In the genomic region with DNA sequence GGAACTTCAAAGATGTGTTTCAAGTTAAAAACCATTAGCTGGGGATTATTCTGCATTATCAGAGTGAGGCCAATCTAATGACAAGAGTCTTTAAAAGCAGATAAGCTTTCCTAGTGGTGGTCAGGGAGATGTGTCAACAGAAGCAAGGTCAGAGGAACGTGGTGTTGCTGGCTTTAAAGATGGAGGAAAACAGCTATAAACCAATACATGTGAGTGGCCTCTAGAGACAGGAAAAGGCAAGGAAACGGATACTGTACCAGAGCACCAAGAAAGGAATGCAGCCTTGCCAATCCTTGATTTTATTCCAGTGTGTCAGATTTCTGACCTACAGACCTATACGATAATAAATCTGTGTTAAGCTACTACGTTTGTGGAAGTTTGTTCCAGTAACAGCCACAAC, we compare ENCODE assay signal across 25 cellular contexts.
DNase-seq lines count a peak whose midpoint lies in the region; ATAC-seq, FAIRE-seq and TF ChIP-seq lines count a peak whose summit lies in the region.
"Had no signal": no experiment of that assay in that cellular context is flagged by ENCODE, and none has a peak within 500 bp of the region (broad histone marks: within the 10 kb centered on the region; RNA-seq: fewer than 3 reads in every experiment).

No MANE protein-coding gene starts in this region.

- no peak for TF ChIP-seq POLR2A in H1 (IDR thresholded peaks at IDR 0.05; ENCODE audit: control extremely low read depth in 1 of 2, low read depth in 2 of 2, low read length in 2 of 2)

- H3K27ac Mint-ChIP-seq in T-cell = no peak overlapping the region
- H3K27ac Mint-ChIP-seq: activated CD4-positive, alpha-beta T cell treated with anti-CD3 and anti-CD28 coated beads, Interleukin-2, amount 10 ng/mL, durations not matched to agents 7 days and 5 days; activated naive CD8-positive, alpha-beta T cell treated with anti-CD3 and anti-CD28 coated beads, Interleukin-2, amount 50 U/mL, for 24 hours; nephron progenitor cell; T-helper 1 cell treated with Interleukin-12 subunit alpha and Interleukin-12 subunit beta and Interleukin-4 antibody, amounts not matched to agents 30 μg/mL and 1 μg/mL, for 36 hours had no signal

- H2AFZ ChIP-seq in SU-DHL-6 (ENCODE audit: low read depth, low read length, severe bottlenecking) (peak overlapping the region; percentile 54), H1 (ENCODE audit: low read length) (peak overlapping the region; percentile 58; the same call in 1 of the 2 replicates), neuronal stem cell (ENCODE audit: low read length) (peak overlapping the region; percentile 27), trophoblast cell (ENCODE audit: insufficient read depth, low read length, poor library complexity) (no peak overlapping the region)

- H3K9me2 ChIP-seq in SU-DHL-6 (replicated peaks; ENCODE audit: insufficient read depth, low read length) = no peaks in the 10 kb centered on the region

- H3F3A ChIP-seq in SU-DHL-6 (ENCODE audit: insufficient read depth) = no peaks in the 10 kb centered on the region

- H3K27me3 ChIP-seq in SU-DHL-6 (ENCODE audit: low read length) = no peaks in the 10 kb centered on the region
- no peaks in the 10 kb centered on the region for H3K27me3 ChIP-seq in H1 (replicated peaks in 1 of 4; ENCODE audit: control insufficient read depth in 3 of 4, extremely low read depth in 1 of 4, insufficient read depth in 3 of 4, low read length in 3 of 4)
- H3K27me3 ChIP-seq in neuronal stem cell (ENCODE audit: control insufficient read depth in 3 of 3, insufficient read depth in 3 of 3, low read depth in 1 of 3, low read length in 3 of 3) = no peaks in the 10 kb centered on the region
- no peaks in the 10 kb centered on the region for H3K27me3 ChIP-seq in trophoblast cell (ENCODE audit: insufficient read depth, low read length)
- H3K27me3 ChIP-seq: BLaER1 treated with 17β-estradiol and CSF1 and Interleukin-3, amounts not matched to agents 10 nM and 100 nM; ovary; transverse colon had no signal

- H3K23ac ChIP-seq in H1 (ENCODE audit: insufficient read length) (no peak overlapping the region), neuronal stem cell (ENCODE audit: low read depth, low read length, poor library complexity) (no peak overlapping the region), trophoblast cell (ENCODE audit: low read length) (no peak overlapping the region)

- H4K12ac ChIP-seq in trophoblast cell (ENCODE audit: low read depth, low read length) = no peak overlapping the region

- no peaks in the 10 kb centered on the region for H4K20me1 ChIP-seq in SU-DHL-6 (ENCODE audit: low read depth, low read length)
- H4K20me1 ChIP-seq in H1 (replicated peaks in 1 of 2; ENCODE audit: control insufficient read depth in 1 of 2, insufficient read depth in 2 of 2, low read length in 2 of 2) = no peaks in the 10 kb centered on the region
- H4K20me1 ChIP-seq: BLaER1 treated with 17β-estradiol and CSF1 and Interleukin-3, amounts not matched to agents 10 nM and 100 nM had no signal

- POLR2A ChIA-PET in H1 (lab: Charles Lee; ENCODE audit: partially characterized antibody) = no interaction called here
- POLR2A ChIA-PET in T-cell (lab: Charles Lee) = no interaction called here

- WGBS in H1 (ENCODE audit: extremely low coverage in 1 of 2, insufficient coverage in 1 of 2, insufficient read length in 1 of 2, insufficient replicate concordance in 2 of 2, low coverage in 1 of 2, low lambda C conversion rate in 2 of 2, missing lambda C conversion rate in 1 of 2), 2 experiments = 89% methylated on average over 4 of the region's 4 CpGs; no CpG with 5 or more reads in 1 of the 2 experiments
- no CpG with 5 or more reads among the region's 4 CpGs for WGBS in neuronal stem cell (ENCODE audit: extremely low coverage in 2 of 2, insufficient read length in 2 of 2, insufficient replicate concordance in 1 of 2), 2 donors
- no CpG with 5 or more reads among the region's 4 CpGs for WGBS in trophoblast cell (ENCODE audit: extremely low coverage, insufficient coverage, insufficient read length)

- CTCF ChIA-PET in H1 (lab: Charles Lee; ENCODE audit: partially characterized antibody) (no interaction called here), T-cell (lab: Charles Lee) (no interaction called here)

- H3K4me1 Mint-ChIP-seq in T-cell = no peaks in the 10 kb centered on the region
- H3K4me1 Mint-ChIP-seq: activated CD4-positive, alpha-beta T cell treated with anti-CD3 and anti-CD28 coated beads, Interleukin-2, amount 10 ng/mL, durations not matched to agents 7 days and 5 days; activated naive CD8-positive, alpha-beta T cell treated with anti-CD3 and anti-CD28 coated beads, Interleukin-2, amount 50 U/mL, for 24 hours; nephron progenitor cell had no signal

- 0 out of 4 replicates have a peak, but pooled peaks of 1 of the 2 experiments have one; percentile 16 for TF ChIP-seq RAD21 in H1 (IDR thresholded peaks at IDR 0.05 in 1 of 2, conservative IDR thresholded peaks at IDR 0.05 in 1 of 2; ENCODE audit: low read depth in 2 of 2, low read length in 2 of 2)

- H3K27me3 Mint-ChIP-seq in T-cell = no peaks in the 10 kb centered on the region
- H3K27me3 Mint-ChIP-seq: activated CD4-positive, alpha-beta T cell treated with anti-CD3 and anti-CD28 coated beads, Interleukin-2, amount 10 ng/mL, durations not matched to agents 7 days and 5 days; activated naive CD8-positive, alpha-beta T cell treated with anti-CD3 and anti-CD28 coated beads, Interleukin-2, amount 50 U/mL, for 24 hours had no signal

- H3K27ac ChIP-seq in SU-DHL-6 (ENCODE audit: low read depth, low read length) (no peak overlapping the region), H1 (ENCODE audit: low read depth, low read length) (no peak overlapping the region), neuronal stem cell (replicated peaks; ENCODE audit: low read length) (no peak overlapping the region), trophoblast cell (ENCODE audit: low read depth, low read length) (no peak overlapping the region)
- H3K27ac ChIP-seq: BLaER1 treated with 17β-estradiol and CSF1 and Interleukin-3, amounts not matched to agents 10 nM and 100 nM; epithelial cell of prostate; KMS-11; ovary; transverse colon had no signal

- H3K79me1 ChIP-seq in H1 (ENCODE audit: low read depth, low read length) = no peaks in the 10 kb centered on the region
- no peaks in the 10 kb centered on the region for H3K79me1 ChIP-seq in neuronal stem cell (ENCODE audit: low read depth, low read length)
- H3K79me1 ChIP-seq in trophoblast cell (ENCODE audit: low read length) = no peaks in the 10 kb centered on the region

- no peak overlapping the region for H3K4me2 ChIP-seq in SU-DHL-6 (ENCODE audit: low read depth, low read length, poor library complexity, severe bottlenecking)
- no peak overlapping the region for H3K4me2 ChIP-seq in H1 (ENCODE audit: insufficient read depth in 1 of 2, low read depth in 2 of 2, low read length in 2 of 2)
- H3K4me2 ChIP-seq in neuronal stem cell (ENCODE audit: insufficient read depth, low read length, poor library complexity, severe bottlenecking) = no peak overlapping the region
- no peak overlapping the region for H3K4me2 ChIP-seq in trophoblast cell (ENCODE audit: low read length)
- H3K4me2 ChIP-seq: BLaER1 treated with 17β-estradiol and CSF1 and Interleukin-3, amounts not matched to agents 10 nM and 100 nM; KMS-11 had no signal

- H2BK20ac ChIP-seq in H1 (ENCODE audit: low read length) = no peak overlapping the region

- no peak overlapping the region for H4K5ac ChIP-seq in H1 (ENCODE audit: insufficient read length, low read depth, low read length)

- H3K9me3 ChIP-seq in SU-DHL-6 (ENCODE audit: insufficient read depth, low read length) (no peaks in the 10 kb centered on the region), H1 (ENCODE audit: insufficient read depth in 2 of 2, low read depth in 1 of 2, low read length in 1 of 2) (peaks cover 0 to 3% of the 10 kb centered on the region in 2 experiments; a peak in 1 of 4 replicates), neuronal stem cell (replicated peaks in 1 of 2; ENCODE audit: control insufficient read depth in 2 of 2, insufficient read depth in 1 of 2, low read depth in 1 of 2, low read length in 2 of 2) (peaks cover 0 to 4% of the 10 kb centered on the region in 2 donors), trophoblast cell (ENCODE audit: insufficient read depth, low read depth, low read length) (no peaks in the 10 kb centered on the region)
- H3K9me3 ChIP-seq: ovary, transverse colon had no signal

- no peak overlapping the region for H4K8ac ChIP-seq in H1 (ENCODE audit: extremely low read depth, insufficient read depth, low read length)
- no peak overlapping the region for H4K8ac ChIP-seq in neuronal stem cell (ENCODE audit: low read depth, low read length)
- no peak overlapping the region for H4K8ac ChIP-seq in trophoblast cell (ENCODE audit: low read depth, low read length)

- H4K91ac ChIP-seq in H1 (replicated peaks; ENCODE audit: insufficient read length, low read length) = no peak overlapping the region
- no peak overlapping the region for H4K91ac ChIP-seq in neuronal stem cell (ENCODE audit: low read depth, low read length, poor library complexity)
- H4K91ac ChIP-seq in trophoblast cell (ENCODE audit: low read depth, low read length) = no peak overlapping the region

- no peak for ATAC-seq in T-cell (replicated peaks in 1 of 4)
- ATAC-seq: activated naive CD8-positive, alpha-beta T cell treated with anti-CD3 and anti-CD28 coated beads, Interleukin-2, amount 50 U/mL, for 24 hours; activated T-cell treated with anti-CD3 and anti-CD28 coated beads, Interleukin-2, amount 50 U/mL, for 4 hours had no signal

- no peak for TF ChIP-seq EP300 in H1 (IDR thresholded peaks at IDR 0.05; ENCODE audit: borderline replicate concordance in 1 of 2, low read depth in 2 of 2, low read length in 2 of 2)

- no peak overlapping the region for H3K14ac ChIP-seq in H1 (ENCODE audit: insufficient read length)
- no peak overlapping the region for H3K14ac ChIP-seq in neuronal stem cell (ENCODE audit: low read length)
- H3K14ac ChIP-seq in trophoblast cell (ENCODE audit: low read length) = no peak overlapping the region

- FAIRE-seq in HTR-8/SVneo (lab: Jason Lieb, UNC) = peak; percentile 49
- FAIRE-seq in H1 (lab: Jason Lieb, UNC) = no peak

- H3K79me2 ChIP-seq in SU-DHL-6 (ENCODE audit: insufficient read depth, low read length) (no peaks in the 10 kb centered on the region), H1 (ENCODE audit: control insufficient read depth in 1 of 2, insufficient read depth in 2 of 2, low read length in 2 of 2) (no peaks in the 10 kb centered on the region), trophoblast cell (ENCODE audit: control insufficient read depth, insufficient read depth, low read length, poor library complexity) (no peaks in the 10 kb centered on the region)

- H2BK15ac ChIP-seq in H1 (ENCODE audit: low read length) (no peak overlapping the region), neuronal stem cell (ENCODE audit: low read length) (no peak overlapping the region)

- H3K4me3 Mint-ChIP-seq in T-cell = no peak overlapping the region
- H3K4me3 Mint-ChIP-seq: activated CD4-positive, alpha-beta T cell treated with anti-CD3 and anti-CD28 coated beads, Interleukin-2, amount 10 ng/mL, durations not matched to agents 7 days and 5 days; activated naive CD8-positive, alpha-beta T cell treated with anti-CD3 and anti-CD28 coated beads, Interleukin-2, amount 50 U/mL, for 24 hours; activated T-cell treated with anti-CD3 and anti-CD28 coated beads, Interleukin-2, amount 50 U/mL, for 4 hours; nephron progenitor cell; T-helper 1 cell treated with Interleukin-12 subunit alpha and Interleukin-12 subunit beta and Interleukin-4 antibody, amounts not matched to agents 30 μg/mL and 1 μg/mL, for 36 hours had no signal

- H3K23me2 ChIP-seq in H1 (ENCODE audit: low read depth, low read length) = no peaks in the 10 kb centered on the region

- H2AK5ac ChIP-seq in H1 (ENCODE audit: low read depth, low read length) (no peak overlapping the region), neuronal stem cell (ENCODE audit: low read depth, low read length) (no peak overlapping the region), trophoblast cell (ENCODE audit: low read length) (no peak overlapping the region)

- no peaks in the 10 kb centered on the region for H3K36me3 ChIP-seq in SU-DHL-6 (ENCODE audit: low read length)
- H3K36me3 ChIP-seq in H1 (ENCODE audit: control insufficient read depth in 2 of 4, insufficient read depth in 4 of 4, low read length in 3 of 4) = no peaks in the 10 kb centered on the region
- H3K36me3 ChIP-seq in neuronal stem cell (replicated peaks in 1 of 2; ENCODE audit: control insufficient read depth in 2 of 2, insufficient read depth in 2 of 2, low read length in 2 of 2) = no peaks in the 10 kb centered on the region
- H3K36me3 ChIP-seq in trophoblast cell (ENCODE audit: control insufficient read depth in 1 of 2, insufficient read depth in 2 of 2, low read length in 2 of 2) = no peaks in the 10 kb centered on the region
- H3K36me3 ChIP-seq: BLaER1 treated with 17β-estradiol and CSF1 and Interleukin-3, amounts not matched to agents 10 nM and 100 nM; ovary; transverse colon had no signal

- no peaks in the 10 kb centered on the region for H3K36me3 Mint-ChIP-seq in T-cell

- H2BK120ac ChIP-seq in H1 (replicated peaks; ENCODE audit: low read depth, low read length) = no peak overlapping the region
- no peak overlapping the region for H2BK120ac ChIP-seq in neuronal stem cell (ENCODE audit: low read depth, low read length)
- no peak overlapping the region for H2BK120ac ChIP-seq in trophoblast cell (ENCODE audit: insufficient read depth, low read length, poor library complexity)

- H3K4me1 ChIP-seq in H1 (replicated peaks in 1 of 4; ENCODE audit: control insufficient read depth in 3 of 4, insufficient read depth in 4 of 4, low read length in 3 of 4) = no peaks in the 10 kb centered on the region
- H3K4me1 ChIP-seq in neuronal stem cell (ENCODE audit: control insufficient read depth in 2 of 2, insufficient read depth in 1 of 2, low read depth in 1 of 2, low read length in 2 of 2) = peaks cover 0 to under 1% of the 10 kb centered on the region in 2 donors
- no peaks in the 10 kb centered on the region for H3K4me1 ChIP-seq in trophoblast cell (ENCODE audit: control insufficient read depth in 1 of 2, insufficient read depth in 2 of 2, low read length in 2 of 2)
- H3K4me1 ChIP-seq: BLaER1 treated with 17β-estradiol and CSF1 and Interleukin-3, amounts not matched to agents 10 nM and 100 nM; Caco-2; transverse colon had no signal

- H3K4me3 ChIP-seq in SU-DHL-6 (ENCODE audit: insufficient read depth, low read length, poor library complexity, severe bottlenecking) = no peak overlapping the region
- no peak overlapping the region for H3K4me3 ChIP-seq in H1 (ENCODE audit: extremely low read depth in 1 of 4, insufficient read depth in 2 of 4, low read depth in 3 of 4, low read length in 4 of 4)
- H3K4me3 ChIP-seq in neuronal stem cell (ENCODE audit: low read length in 2 of 2) = no peak overlapping the region
- H3K4me3 ChIP-seq in trophoblast cell (ENCODE audit: low read depth, low read length) = no peak overlapping the region
- H3K4me3 ChIP-seq: BLaER1 treated with 17β-estradiol and CSF1 and Interleukin-3, amounts not matched to agents 10 nM and 100 nM; ovary; transverse colon had no signal

- H3K18ac ChIP-seq in H1 (ENCODE audit: extremely low read depth, low read length) = no peak overlapping the region
- no peak overlapping the region for H3K18ac ChIP-seq in neuronal stem cell (ENCODE audit: low read length)
- no peak overlapping the region for H3K18ac ChIP-seq in trophoblast cell (ENCODE audit: low read length)

- H2BK12ac ChIP-seq in H1 (ENCODE audit: low read depth, low read length) = no peak overlapping the region
- no peak overlapping the region for H2BK12ac ChIP-seq in neuronal stem cell (ENCODE audit: low read length)
- no peak overlapping the region for H2BK12ac ChIP-seq in trophoblast cell (ENCODE audit: low read length)

- DNase-seq in HTR-8/SVneo (ENCODE audit: insufficient read length, low spot score) (no peak), H1 (ENCODE audit: low read depth in 1 of 2, low spot score in 2 of 2) (no peak), neuronal stem cell (ENCODE audit: low spot score) (no peak), T-cell (no peak), trophoblast cell (no peak), RPMI8226 (no peak)
- DNase-seq: activated CD4-positive, alpha-beta T cell treated with anti-CD3 and anti-CD28 coated beads, Interleukin-2, amount 10 ng/mL, durations not matched to agents 7 days and 5 days; activated naive CD8-positive, alpha-beta T cell treated with anti-CD3 and anti-CD28 coated beads, Interleukin-2, amount 50 U/mL, for 24 hours; activated T-cell treated with anti-CD3 and anti-CD28 coated beads, Interleukin-2, amount 50 U/mL, for 4 hours; Caco-2; DMS79; NCI-H146; NCI-H2171; NCI-H510A; nephron progenitor cell; NK-92 treated with Interleukin-12 subunit alpha and Interleukin-12 subunit beta, amount 100 ng/mL, for 24 hours; ovary; SIG-M5; small intestine; transverse colon had no signal

- TF ChIP-seq CTCF in SU-DHL-6 (IDR thresholded peaks at IDR 0.05; ENCODE audit: insufficient read depth, low read length, poor library complexity, severe bottlenecking) (no peak), H1 (IDR thresholded peaks at IDR 0.05; ENCODE audit: control extremely low read depth in 1 of 3, insufficient read depth in 1 of 3, low read depth in 1 of 3, low read length in 3 of 3) (peak in 1 of 3 experiments; percentile 11; a peak in 1 of 4 replicates)

- no peak overlapping the region for H3K56ac ChIP-seq in H1 (replicated peaks; ENCODE audit: insufficient read length, low read depth, low read length)

- H3K9ac ChIP-seq in SU-DHL-6 (ENCODE audit: low read length) (no peak overlapping the region), H1 (replicated peaks in 1 of 4; ENCODE audit: extremely low read depth in 1 of 4, low read depth in 3 of 4, low read length in 3 of 4) (no peak overlapping the region), neuronal stem cell (ENCODE audit: low read depth, low read length, poor library complexity) (no peak overlapping the region), trophoblast cell (ENCODE audit: low read length) (no peak overlapping the region)
- H3K9ac ChIP-seq: BLaER1 treated with 17β-estradiol and CSF1 and Interleukin-3, amounts not matched to agents 10 nM and 100 nM; KMS-11 had no signal

- no peak overlapping the region for H3K4ac ChIP-seq in H1 (replicated peaks; ENCODE audit: insufficient read length, low read depth, low read length)
- no peak overlapping the region for H3K4ac ChIP-seq in neuronal stem cell (ENCODE audit: low read length)
- no peak overlapping the region for H3K4ac ChIP-seq in trophoblast cell (ENCODE audit: low read depth, low read length)

- H3K9me3 Mint-ChIP-seq in T-cell = peaks cover 15 to 36% (median 16%) of the 10 kb centered on the region in 3 donors

- H2BK5ac ChIP-seq in H1 (ENCODE audit: low read depth, low read length) (no peak overlapping the region), neuronal stem cell (ENCODE audit: low read length) (no peak overlapping the region), trophoblast cell (ENCODE audit: low read depth, low read length, poor library complexity) (no peak overlapping the region)
